8 cellular contexts compared by ENCODE assay signal in the genomic region with DNA sequence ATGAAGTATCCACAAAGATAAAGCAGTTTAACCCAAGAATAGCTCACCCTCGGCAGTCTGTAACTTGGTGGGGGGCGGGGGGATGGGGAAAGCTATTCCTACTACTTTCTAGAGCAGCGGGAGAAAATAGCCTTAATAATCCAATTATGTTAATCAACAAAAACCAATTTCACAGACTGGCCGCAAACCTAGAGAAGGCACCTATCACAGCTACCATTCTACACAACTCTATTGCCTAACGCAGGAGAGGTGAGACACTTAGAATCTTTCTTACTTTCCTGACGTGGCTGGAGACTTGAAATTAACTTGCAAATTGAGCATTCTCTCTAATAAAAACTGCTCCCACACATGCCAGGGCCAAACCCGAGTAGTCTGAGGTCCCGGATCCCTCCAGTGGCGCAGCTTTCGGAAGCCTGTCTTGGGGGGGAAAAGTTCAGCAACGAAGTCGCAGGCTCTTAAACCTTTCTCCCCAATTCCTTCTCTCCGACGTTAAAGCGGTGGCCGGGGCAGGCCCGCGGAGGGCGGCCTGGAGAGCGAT. TPM values are rescaled to one million over a fixed set of nuclear protein-coding genes. Genes with fewer than 3 reads are reported as not detected.
DNase-seq lines count a peak whose midpoint lies in the region; ATAC-seq and TF ChIP-seq lines count a peak whose summit lies in the region.

No MANE protein-coding gene starts in this region.

- peaks cover 73% of the 10 kb centered on the region for H3K79me2 ChIP-seq in mammary epithelial cell (ENCODE audit: insufficient read depth, low read length)

- POLR2A ChIA-PET in activated CD4-positive, alpha-beta T cell treated with anti-CD3 and anti-CD28 coated beads, Interleukin-2, amount 10 ng/mL, durations not matched to agents 7 days and 5 days (lab: Charles Lee) = interaction anchor here (0.5 to 1.5 kb wide), 2 partner anchors 199 to 247 kb away, joined by 3 to 4 read pairs; no protein-coding TSS in a partner anchor

- DNase-seq in activated CD4-positive, alpha-beta T cell treated with anti-CD3 and anti-CD28 coated beads, Interleukin-2, amount 10 ng/mL, durations not matched to agents 7 days and 5 days = no peak
- no peak for DNase-seq in activated CD4-positive, alpha-beta T cell treated with anti-CD3 and anti-CD28 coated beads for 1 hour
- DNase-seq in Jurkat, Clone E6-1 (ENCODE audit: low read depth, low spot score) = no peak
- DNase-seq in mammary epithelial cell (no peak), mucosa of descending colon (peak in 1 of 3 donors; percentile 10), GM13976 (ENCODE audit: low spot score) (no peak), GOT3 (lab: John Stamatoyannopoulos, UW) (no peak)
- DNase-seq in activated effector memory CD4-positive, alpha-beta T cell treated with Interleukin-2 at 50 U/mL for 16 hours = no peak

- no peaks in the 10 kb centered on the region for H3K9me3 ChIP-seq in mammary epithelial cell (replicated peaks; ENCODE audit: insufficient read depth, low read length)
- H3K9me3 ChIP-seq in mucosa of descending colon = no peaks in the 10 kb centered on the region

- no peaks in the 10 kb centered on the region for H3K9me3 Mint-ChIP-seq in activated CD4-positive, alpha-beta T cell treated with anti-CD3 and anti-CD28 coated beads, Interleukin-2, amount 10 ng/mL, durations not matched to agents 7 days and 5 days

- peak overlapping the region; percentile 88 for H3K27ac Mint-ChIP-seq in activated CD4-positive, alpha-beta T cell treated with anti-CD3 and anti-CD28 coated beads, Interleukin-2, amount 10 ng/mL, durations not matched to agents 7 days and 5 days

- peaks cover 16% of the 10 kb centered on the region for H3K4me1 ChIP-seq in mammary epithelial cell (ENCODE audit: insufficient read depth, low read length)
- H3K4me1 ChIP-seq in mucosa of descending colon (ENCODE audit: low read depth) = peaks cover 14% of the 10 kb centered on the region

- in situ Hi-C loops in mammary epithelial cell (cut with MboI; ENCODE audit: low sequenced_read_pairs in 2 of 2) = no loop called here
- in situ Hi-C loops in GM13976 (cut with MboI; ENCODE audit: low sequenced_read_pairs, unreplicated experiment) = no loop called here

- peaks cover 57% of the 10 kb centered on the region for H3K4me1 Mint-ChIP-seq in activated CD4-positive, alpha-beta T cell treated with anti-CD3 and anti-CD28 coated beads, Interleukin-2, amount 10 ng/mL, durations not matched to agents 7 days and 5 days

- peak overlapping the region; percentile 92 for H3K4me3 Mint-ChIP-seq in activated CD4-positive, alpha-beta T cell treated with anti-CD3 and anti-CD28 coated beads, Interleukin-2, amount 10 ng/mL, durations not matched to agents 7 days and 5 days

- H3K36me3 Mint-ChIP-seq in activated CD4-positive, alpha-beta T cell treated with anti-CD3 and anti-CD28 coated beads, Interleukin-2, amount 10 ng/mL, durations not matched to agents 7 days and 5 days (ENCODE audit: low read depth) = peaks cover 37% of the 10 kb centered on the region

- BruUV-seq in mammary epithelial cell (replicated peaks; lab: Mats Ljungman, UMichigan) = TSS peak; percentile 31

- peak; percentile 2 for ATAC-seq in mucosa of descending colon

- no peaks in the 10 kb centered on the region for H4K20me1 ChIP-seq in mammary epithelial cell (ENCODE audit: insufficient read depth, low read length)

- H3K36me3 ChIP-seq in mammary epithelial cell (ENCODE audit: insufficient read depth, low read length) = no peaks in the 10 kb centered on the region
- H3K36me3 ChIP-seq in mucosa of descending colon (ENCODE audit: low read depth) = no peaks in the 10 kb centered on the region

- no peak for TF ChIP-seq CTCF in mammary epithelial cell (conservative IDR thresholded peaks at IDR 0.05 in 1 of 2, IDR thresholded peaks at IDR 0.05 in 1 of 2; ENCODE audit: extremely low read depth in 1 of 2, insufficient read depth in 1 of 2, low read depth in 1 of 2, low read length in 2 of 2)
- no peak for TF ChIP-seq CTCF in mucosa of descending colon (IDR thresholded peaks at IDR 0.05)
- TF ChIP-seq CTCF in GM13976 (IDR thresholded peaks at IDR 0.05; ENCODE audit: borderline replicate concordance, control extremely low read depth, extremely low read depth, insufficient read depth, missing control alignments) = no peak

- peak overlapping the region; percentile 96 for H2AFZ ChIP-seq in mammary epithelial cell (ENCODE audit: low read depth, low read length)

- intact Hi-C loops in mammary epithelial cell (cut with micrococcal nuclease) = loop anchor here (1.0 kb wide), 1 partner anchor 33 kb away; a partner anchor contains a TSS
- intact Hi-C loops in mucosa of descending colon (cut with DNase I, micrococcal nuclease) = no loop called here

- H3K27me3 ChIP-seq in mammary epithelial cell (ENCODE audit: insufficient read depth, low read length) = no peaks in the 10 kb centered on the region

- dilution Hi-C loops in mammary epithelial cell (cut with HindIII; ENCODE audit: low sequenced_read_pairs) = no loop called here

- CTCF ChIA-PET in activated CD4-positive, alpha-beta T cell treated with anti-CD3 and anti-CD28 coated beads, Interleukin-2, amount 10 ng/mL, durations not matched to agents 7 days and 5 days (lab: Charles Lee) = interaction anchor here (0.9 to 3.7 kb wide), 5 partner anchors 10 to 248 kb away, joined by 3 to 22 read pairs (median 3); a partner anchor contains a TSS
- CTCF ChIA-PET in mammary epithelial cell (lab: Charles Lee; ENCODE audit: low non-redundant PET) = no interaction called here

- 0% methylated on average over 12 of the region's 20 CpGs for WGBS in mammary epithelial cell (ENCODE audit: low coverage, missing lambda C conversion rate)

- H3K4me3 ChIP-seq in Jurkat, Clone E6-1 (ENCODE audit: low read length) = peak overlapping the region; percentile 85
- H3K4me3 ChIP-seq in mammary epithelial cell (replicated peaks in 1 of 3; ENCODE audit: insufficient read depth in 1 of 3, low read depth in 2 of 3, low read length in 3 of 3) = peak overlapping the region; percentile 92 to 99 (median 96)
- H3K4me3 ChIP-seq in mucosa of descending colon = peak overlapping the region; percentile 88

- peak overlapping the region; percentile 85 for H3K27ac ChIP-seq in mammary epithelial cell (ENCODE audit: insufficient read depth, low read depth, low read length)

- H3K4me2 ChIP-seq in mammary epithelial cell (ENCODE audit: insufficient read depth, low read depth, low read length) = peak overlapping the region; percentile 94

- no peaks in the 10 kb centered on the region for H3K27me3 Mint-ChIP-seq in activated CD4-positive, alpha-beta T cell treated with anti-CD3 and anti-CD28 coated beads, Interleukin-2, amount 10 ng/mL, durations not matched to agents 7 days and 5 days

- peak overlapping the region; percentile 96 for H3K9ac ChIP-seq in mammary epithelial cell (ENCODE audit: insufficient read depth, low read length)

RNA-seq across cellular contexts. Expression of a gene that starts 0.8 kb away (rescaled TPM):
- total RNA-seq in activated CD4-positive, alpha-beta T cell treated with anti-CD3 and anti-CD28 coated beads, Interleukin-2, amount 10 ng/mL, durations not matched to agents 7 days and 5 days = 10 to 100 TPM; 44.3 to 51.1 TPM
- 28.0 TPM for polyA plus RNA-seq in Jurkat, Clone E6-1 (2012; ENCODE audit: insufficient read depth, insufficient read length)
- total RNA-seq in mammary epithelial cell (10 to 100 TPM; 22.8 to 27.7 TPM), mucosa of descending colon (10 to 100 TPM; 25.9 to 41.6 (median 38.8) TPM)
- 6.1 TPM for polyA plus RNA-seq in mammary epithelial cell
- 129 TPM for polyA minus RNA-seq in mammary epithelial cell

RNA-seq across cellular contexts. Expression of a gene that starts 0.9 kb away (rescaled TPM):
- total RNA-seq in activated CD4-positive, alpha-beta T cell treated with anti-CD3 and anti-CD28 coated beads, Interleukin-2, amount 10 ng/mL, durations not matched to agents 7 days and 5 days = 10 to 100 TPM; 18.3 to 23.0 TPM
- 21.0 TPM for polyA plus RNA-seq in Jurkat, Clone E6-1 (2012; ENCODE audit: insufficient read depth, insufficient read length)
- total RNA-seq in mammary epithelial cell (10 to 100 TPM in 1 of 2 donors, 1 to 10 TPM in 1; 9.8 to 18.5 TPM), mucosa of descending colon (10 to 100 TPM in 1 of 3 donors, 1 to 10 TPM in 2; 9.7 to 16.2 (median 9.8) TPM)
- polyA plus RNA-seq in mammary epithelial cell = 23.6 TPM
- polyA minus RNA-seq in mammary epithelial cell = 60.3 TPM

RNA-seq across cellular contexts. Expression of a gene that starts 33.4 kb away (rescaled TPM):
- 10 to 100 TPM; 27.2 to 27.4 TPM for total RNA-seq in activated CD4-positive, alpha-beta T cell treated with anti-CD3 and anti-CD28 coated beads, Interleukin-2, amount 10 ng/mL, durations not matched to agents 7 days and 5 days
- polyA plus RNA-seq in Jurkat, Clone E6-1 (2012; ENCODE audit: insufficient read depth, insufficient read length) = 70.8 TPM
- total RNA-seq in mammary epithelial cell (10 to 100 TPM; 51.0 to 51.5 TPM), mucosa of descending colon (10 to 100 TPM; 13.6 to 23.4 (median 15.4) TPM)
- polyA plus RNA-seq in mammary epithelial cell = 15.9 TPM
- polyA minus RNA-seq in mammary epithelial cell = 23.9 TPM

RNA-seq across cellular contexts. Expression of a gene that starts 34.5 kb away (rescaled TPM):
- 10 to 100 TPM; 58.3 to 61.6 TPM for total RNA-seq in activated CD4-positive, alpha-beta T cell treated with anti-CD3 and anti-CD28 coated beads, Interleukin-2, amount 10 ng/mL, durations not matched to agents 7 days and 5 days
- 56.2 TPM for polyA plus RNA-seq in Jurkat, Clone E6-1 (2012; ENCODE audit: insufficient read depth, insufficient read length)
- total RNA-seq in mammary epithelial cell = 10 to 100 TPM; 28.2 to 32.5 TPM
- 24.4 TPM for polyA plus RNA-seq in mammary epithelial cell
- polyA minus RNA-seq in mammary epithelial cell = 30.1 TPM
- 10 to 100 TPM; 29.1 to 57.9 (median 30.2) TPM for total RNA-seq in mucosa of descending colon
